Comparison of ENCODE assay signal across 19 cellular contexts in genomic region chr4:131584587-131584986, GRCh38.
"Had no signal": no experiment of that assay in that cellular context is flagged by ENCODE, and none has a peak within 500 bp of the region (broad histone marks: within the 10 kb centered on the region; RNA-seq: fewer than 3 reads in every experiment).

No MANE protein-coding gene starts in this region.

- H3K4me1 Mint-ChIP-seq: naive thymus-derived CD8-positive, alpha-beta T cell had no signal

- H3K27ac ChIP-seq: body of pancreas, prostate gland, right lobe of liver, transverse colon had no signal

- DNase-seq: activated CD4-positive, CD25-positive, alpha-beta regulatory T cell; activated effector memory CD4-positive, alpha-beta T cell treated with Interleukin-2 at 50 U/mL for 16 hours; activated T-cell treated with anti-CD3 and anti-CD28 coated beads, Interleukin-2, amount 50 U/mL, for 24 hours; amniotic stem cell; body of pancreas; effector memory CD8-positive, alpha-beta T cell; erythroblast; hypothalamus; left colon; naive thymus-derived CD8-positive, alpha-beta T cell; nucleus accumbens; right lobe of liver; stimulated activated naive CD4-positive, alpha-beta T cell; substantia nigra; T-helper 2 cell; transverse colon had no signal

- ATAC-seq: activated naive CD4-positive, alpha-beta T cell treated with anti-CD3 and anti-CD28 coated beads, Interleukin-2, amount 50 U/mL, for 72 hours; body of pancreas; effector memory CD8-positive, alpha-beta T cell; left colon; naive thymus-derived CD8-positive, alpha-beta T cell had no signal

- H3K27me3 ChIP-seq: body of pancreas, right lobe of liver, transverse colon had no signal

- H3K27ac Mint-ChIP-seq: activated naive CD4-positive, alpha-beta T cell treated with anti-CD3 and anti-CD28 coated beads, Interleukin-2, amount 50 U/mL, for 72 hours; activated T-cell treated with anti-CD3 and anti-CD28 coated beads, Interleukin-2, amount 50 U/mL, for 24 hours; dendritic cell treated with granulocyte-macrophage colony-stimulating factor and Interleukin-4, amounts not matched to agents 40 ng/mL and 50 ng/mL, for 4 days; effector memory CD8-positive, alpha-beta T cell; naive thymus-derived CD8-positive, alpha-beta T cell had no signal

- H3K9me3 ChIP-seq: body of pancreas, prostate gland, right lobe of liver, transverse colon had no signal

- H3K36me3 Mint-ChIP-seq: activated naive CD4-positive, alpha-beta T cell treated with anti-CD3 and anti-CD28 coated beads, Interleukin-2, amount 50 U/mL, for 72 hours; naive thymus-derived CD8-positive, alpha-beta T cell had no signal

- H3K4me3 ChIP-seq: body of pancreas, prostate gland, right lobe of liver, transverse colon had no signal

- H3K4me3 Mint-ChIP-seq: activated T-cell treated with anti-CD3 and anti-CD28 coated beads, Interleukin-2, amount 50 U/mL, for 24 hours; dendritic cell treated with granulocyte-macrophage colony-stimulating factor and Interleukin-4, amounts not matched to agents 40 ng/mL and 50 ng/mL, for 4 days; effector memory CD8-positive, alpha-beta T cell; naive thymus-derived CD8-positive, alpha-beta T cell had no signal

- H3K36me3 ChIP-seq: prostate gland, right lobe of liver, transverse colon had no signal

- H3K4me1 ChIP-seq: body of pancreas, prostate gland, right lobe of liver, transverse colon had no signal

- H3K27me3 Mint-ChIP-seq: activated T-cell treated with anti-CD3 and anti-CD28 coated beads, Interleukin-2, amount 50 U/mL, for 24 hours; dendritic cell treated with granulocyte-macrophage colony-stimulating factor and Interleukin-4, amounts not matched to agents 40 ng/mL and 50 ng/mL, for 4 days; effector memory CD8-positive, alpha-beta T cell; naive thymus-derived CD8-positive, alpha-beta T cell had no signal
